8 cellular contexts compared by ENCODE assay signal in the genomic region with DNA sequence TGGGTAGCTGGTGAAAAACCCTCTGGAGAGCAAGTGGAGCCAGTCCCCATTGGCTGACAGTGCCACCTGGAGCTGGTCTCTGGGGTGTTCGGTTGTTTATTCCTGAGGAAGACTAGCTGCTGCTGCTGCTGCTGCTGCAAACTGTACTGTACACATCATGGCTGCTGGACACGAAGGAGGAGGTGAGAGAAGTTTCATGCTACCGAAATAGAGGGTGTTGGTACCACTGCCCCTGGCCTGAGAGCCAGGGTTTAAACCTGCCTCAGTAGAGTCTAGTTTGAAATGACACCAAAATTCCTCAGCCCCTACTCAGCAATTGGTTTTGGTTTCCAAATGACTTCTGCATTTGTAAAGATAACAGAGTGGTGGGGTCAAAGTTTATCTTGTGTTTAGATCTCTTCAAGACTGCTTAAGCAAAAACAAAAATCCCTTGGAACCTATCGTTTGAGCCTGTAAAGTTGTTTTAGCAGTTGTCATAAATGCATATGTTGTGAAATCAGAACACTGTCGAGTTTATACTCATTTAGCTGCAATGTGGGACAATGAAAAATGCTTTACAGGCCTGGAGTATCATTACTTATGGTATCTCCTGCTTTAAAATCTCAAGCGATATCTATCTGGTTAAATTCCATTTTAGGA. TPM values are rescaled to one million over a fixed set of nuclear protein-coding genes. Genes with fewer than 3 reads are reported as not detected.
DNase-seq lines count a peak whose midpoint lies in the region; ATAC-seq and TF ChIP-seq lines count a peak whose summit lies in the region.

No MANE protein-coding gene starts in this region.

- peaks cover 8% of the 10 kb centered on the region for H3K36me3 Mint-ChIP-seq in chondrocyte (ENCODE audit: low read depth)

- no peak overlapping the region for H3K27ac Mint-ChIP-seq in chondrocyte (ENCODE audit: unreplicated experiment)

- no peaks in the 10 kb centered on the region for H3K27me3 Mint-ChIP-seq in chondrocyte (ENCODE audit: low read depth)

- ATAC-seq in HG02884 (IDR thresholded peaks at IDR 0.05; ENCODE audit: unreplicated experiment) = peak; percentile 36
- ATAC-seq in GM21528 (IDR thresholded peaks at IDR 0.05; ENCODE audit: low FRiP score, unreplicated experiment) = no peak

- H3K4me1 Mint-ChIP-seq in chondrocyte (ENCODE audit: low read depth) = peaks cover 10% of the 10 kb centered on the region

- no peak overlapping the region for H3K4me3 Mint-ChIP-seq in chondrocyte (ENCODE audit: unreplicated experiment)

- POLR2A ChIA-PET in GM10248 (lab: Yijun Ruan, JAX) = interaction anchor here (0.6 kb wide), 1 partner anchor 156 kb away, joined by 3 read pairs; no protein-coding TSS in a partner anchor

- H3K9me3 Mint-ChIP-seq in chondrocyte (ENCODE audit: low read depth) = no peaks in the 10 kb centered on the region

- CTCF ChIA-PET in GM10248 (lab: Yijun Ruan, JAX) = interaction anchor here (1.0 to 3.6 kb wide), 7 partner anchors 9 to 290 kb away, joined by 3 to 11 read pairs (median 4); partner anchors contain the start of gene NOB1

- peak; percentile 30 for TF ChIP-seq CTCF in GM10248 (IDR thresholded peaks at IDR 0.05; ENCODE audit: control extremely low read depth, extremely low read depth, low read depth, missing control alignments)
- no peak for TF ChIP-seq CTCF in chondrocyte (IDR thresholded peaks at IDR 0.05)

- DNase-seq in GM10248 (ENCODE audit: extremely low spot score) (peak; percentile 41), lung microvascular endothelial cell (ENCODE audit: low read depth in 2 of 2) (peak; percentile 29 to 47), kidney glomerular epithelial cell (lab: John Stamatoyannopoulos, UW) (no peak), chondrocyte (ENCODE audit: low spot score) (no peak)
- DNase-seq in activated CD4-positive, alpha-beta T cell treated with anti-CD3 and anti-CD28 coated beads, Interleukin-2, amount 50 U/mL, for 1 hour = peak; percentile 12
- no peak for DNase-seq in NK-92 treated with Interleukin-12 subunit alpha and Interleukin-12 subunit beta, amount 100 ng/mL, for 24 hours (lab: John Stamatoyannopoulos, UW)

RNA-seq across cellular contexts. Expression of gene CYB5B, which starts 40.8 kb away (rescaled TPM):
- 48.2 and 52.8 TPM in 2 replicates for total RNA-seq in lung microvascular endothelial cell
- 67.3 to 75.5 TPM (median 71.8 TPM) in 3 replicates for total RNA-seq in chondrocyte

Comparison
In these comparisons a context has a peak if more than half of its experiments do, and no peak if none do; other contexts are left out.
1. DNase-seq: peak in GM10248 (single experiment), activated CD4-positive, alpha-beta T cell treated with anti-CD3 and anti-CD28 coated beads, Interleukin-2, amount 50 U/mL, for 1 hour (single experiment) and lung microvascular endothelial cell (2 of 2); none in NK-92 treated with Interleukin-12 subunit alpha and Interleukin-12 subunit beta, amount 100 ng/mL, for 24 hours (single experiment), kidney glomerular epithelial cell (single experiment) and chondrocyte (single experiment).